30 cellular contexts compared by ENCODE assay signal in the genomic region with DNA sequence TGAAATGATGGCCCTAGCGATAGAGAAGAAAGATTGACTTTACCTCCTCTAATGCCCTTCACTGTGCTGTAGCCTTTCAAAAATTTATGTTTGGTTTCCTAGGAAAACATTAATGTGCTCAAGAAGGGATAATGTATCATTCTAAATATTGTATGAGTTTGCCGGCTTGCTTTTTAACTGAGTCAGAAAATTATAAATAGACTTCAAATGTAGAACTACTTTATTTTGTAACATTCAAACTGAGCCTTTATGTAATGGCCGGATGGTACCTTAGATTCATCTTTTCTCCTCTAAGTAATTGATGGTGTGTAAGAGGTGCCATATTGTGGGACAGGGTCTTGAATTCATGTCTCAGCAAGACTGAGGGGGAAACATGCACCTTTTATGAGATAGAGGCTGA.
"Had no signal": no experiment of that assay in that cellular context is flagged by ENCODE, and none has a peak within 500 bp of the region (broad histone marks: within the 10 kb centered on the region; RNA-seq: fewer than 3 reads in every experiment).

No MANE protein-coding gene starts in this region.

- FAIRE-seq: TTC549 had no signal

- H3K4me3 ChIP-seq: ascending aorta, body of pancreas, breast epithelium, K562, Peyer's patch, SJSA1 had no signal

- H3K27ac ChIP-seq: ascending aorta, body of pancreas, breast epithelium, Peyer's patch, SJSA1 had no signal

- H3K4me2 ChIP-seq: SK-N-SH had no signal

- H3K4me1 ChIP-seq: ascending aorta, body of pancreas, breast epithelium, Peyer's patch had no signal

- H3K9ac ChIP-seq: SK-N-SH had no signal

- H3K36me3 ChIP-seq: ascending aorta, breast epithelium, Peyer's patch had no signal

- ATAC-seq: activated CD4-positive, alpha-beta T cell treated with anti-CD3 and anti-CD28 coated beads for 36 hours; activated CD4-positive, CD25-positive, alpha-beta regulatory T cell treated with anti-CD3 and anti-CD28 coated beads, Interleukin-2, amount 50 U/mL, for 24 hours; activated naive CD8-positive, alpha-beta T cell treated with anti-CD3 and anti-CD28 coated beads, Interleukin-2, amount 50 U/mL, for 24 hours; activated T-cell treated with anti-CD3 and anti-CD28 coated beads, Interleukin-2, amount 50 U/mL, for 4 hours; body of pancreas; K562; PC-3 had no signal

- H3K9me3 ChIP-seq: ascending aorta, body of pancreas, breast epithelium, Peyer's patch, SJSA1, SK-N-SH had no signal

- DNase-seq: activated CD4-positive, alpha-beta T cell treated with anti-CD3 and anti-CD28 coated beads for 36 hours; activated CD4-positive, alpha-beta T cell treated with anti-CD3 and anti-CD28 coated beads, Interleukin-2, amount 10 ng/mL, durations not matched to agents 7 days and 5 days; activated CD4-positive, alpha-beta T cell treated with anti-CD3 and anti-CD28 coated beads, Interleukin-2, amount 50 U/mL, for 48 hours; activated CD8-positive, alpha-beta memory T cell treated with anti-CD3 and anti-CD28 coated beads, Interleukin-2, amount 50 U/mL, for 4 hours; activated effector memory CD4-positive, alpha-beta T cell treated with Interleukin-2 at 50 U/mL for 16 hours; activated naive CD4-positive, alpha-beta T cell treated with anti-CD3 and anti-CD28 coated beads, Interleukin-2, amount 10 ng/mL, durations not matched to agents 7 days and 5 days; activated naive CD8-positive, alpha-beta T cell treated with anti-CD3 and anti-CD28 coated beads, Interleukin-2, amount 50 U/mL, for 24 hours; activated T-cell treated with anti-CD3 and anti-CD28 coated beads for 4 hours; activated T-cell treated with anti-CD3 and anti-CD28 coated beads, Interleukin-2, amount 50 U/mL, for 4 hours; amygdala; body of pancreas; NCI-H1092 treated with DMSO at 0.1 percent for 48 hours; NCI-H1417; NCI-H146; NCI-H187; NCI-H2029 treated with DMSO at 0.1 percent for 48 hours; NCI-H2107; NCI-H345; NCI-H524 treated with DMSO at 0.1 percent for 48 hours; PC-3; Peyer's patch; RPMI8226; SHP77 treated with DMSO at 0.1 percent for 48 hours; SK-N-SH had no signal

- H3K27me3 ChIP-seq: ascending aorta, body of pancreas, breast epithelium, Peyer's patch, SJSA1 had no signal
